ENCODE assay signal across 16 cellular contexts in genomic region chr3:1381647-1382036, GRCh38.
A peak's percentile ranks its signal among the peaks of the same experiment; 100 is the strongest.
DNase-seq lines count a peak whose midpoint lies in the region; ATAC-seq and TF ChIP-seq lines count a peak whose summit lies in the region.
"Had no signal": no experiment of that assay in that cellular context is flagged by ENCODE, and none has a peak within 500 bp of the region (broad histone marks: within the 10 kb centered on the region; RNA-seq: fewer than 3 reads in every experiment).

No MANE protein-coding gene starts in this region.

- H3K4me1 ChIP-seq in ascending aorta = no peaks in the 10 kb centered on the region
- H3K4me1 ChIP-seq: body of pancreas, gastrocnemius medialis, psoas muscle had no signal

- no peak for TF ChIP-seq POLR2A in GM18505 (IDR thresholded peaks at IDR 0.05; ENCODE audit: borderline replicate concordance, extremely low read depth, insufficient read depth, insufficient read length)

- H3K4me3 ChIP-seq in foreskin fibroblast (ENCODE audit: low read depth in 1 of 2, low read length in 2 of 2) = no peak overlapping the region
- H3K4me3 ChIP-seq in ascending aorta = no peak overlapping the region
- H3K4me3 ChIP-seq: body of pancreas, gastrocnemius medialis, psoas muscle had no signal

- peak; percentile 49 for ATAC-seq in GM18505 (IDR thresholded peaks at IDR 0.05; ENCODE audit: unreplicated experiment)
- ATAC-seq in GM21360 (IDR thresholded peaks at IDR 0.05; ENCODE audit: unreplicated experiment) = peak; percentile 39
- ATAC-seq in HG02852 (IDR thresholded peaks at IDR 0.05; ENCODE audit: unreplicated experiment) = peak; percentile 42
- ATAC-seq in HG03432 (IDR thresholded peaks at IDR 0.05; ENCODE audit: unreplicated experiment) = peak; percentile 30
- ATAC-seq: body of pancreas, gastrocnemius medialis, PC-3, psoas muscle had no signal

- no peaks in the 10 kb centered on the region for H3K9me3 ChIP-seq in ascending aorta
- H3K9me3 ChIP-seq: body of pancreas, gastrocnemius medialis, psoas muscle had no signal

- POLR2A ChIA-PET in GM10248 (lab: Yijun Ruan, JAX) = no interaction called here

- intact Hi-C loops in ascending aorta (cut with DNase I) = no loop called here

- DNase-seq in foreskin fibroblast (no peak), EL (no peak), GM10248 (ENCODE audit: extremely low spot score) (no peak), ascending aorta (ENCODE audit: low spot score in 2 of 2) (no peak)
- DNase-seq: ACHN; body of pancreas; kidney; NCI-H2081 treated with DMSO at 0.1 percent for 48 hours; PC-3; psoas muscle; stimulated activated CD4-positive, alpha-beta T cell treated with anti-CD3 and anti-CD28 coated beads, Interleukin-1b, Interleukin-23, amount 100 ng/mL, for 48 hours had no signal

- no peak overlapping the region for H3K27ac ChIP-seq in ascending aorta
- H3K27ac ChIP-seq: body of pancreas, gastrocnemius medialis, psoas muscle had no signal

- TF ChIP-seq CTCF in foreskin fibroblast (IDR thresholded peaks at IDR 0.05; ENCODE audit: low read depth, low read length) (no peak), GM10248 (IDR thresholded peaks at IDR 0.05; ENCODE audit: control extremely low read depth, extremely low read depth, low read depth, missing control alignments) (no peak), ascending aorta (IDR thresholded peaks at IDR 0.05) (no peak)

- CTCF ChIA-PET in GM10248 (lab: Yijun Ruan, JAX) = no interaction called here

- H3K36me3 ChIP-seq in ascending aorta = no peaks in the 10 kb centered on the region
- H3K36me3 ChIP-seq: gastrocnemius medialis had no signal

- H3K27me3 ChIP-seq in ascending aorta = no peaks in the 10 kb centered on the region
- H3K27me3 ChIP-seq: body of pancreas, gastrocnemius medialis had no signal
